In genomic region chr5:58885265-58885664, GRCh38 we compare ENCODE assay signal across 16 cellular contexts.
DNase-seq lines count a peak whose midpoint lies in the region; ATAC-seq and TF ChIP-seq lines count a peak whose summit lies in the region.
"Had no signal": no experiment of that assay in that cellular context is flagged by ENCODE, and none has a peak within 500 bp of the region (broad histone marks: within the 10 kb centered on the region; RNA-seq: fewer than 3 reads in every experiment).

No MANE protein-coding gene starts in this region.

- ATAC-seq in GM19043 (IDR thresholded peaks at IDR 0.05; ENCODE audit: low read depth, unreplicated experiment) (peak; percentile 65), GM21825 (IDR thresholded peaks at IDR 0.05; ENCODE audit: unreplicated experiment) (peak; percentile 51), HG03108 (IDR thresholded peaks at IDR 0.05; ENCODE audit: unreplicated experiment) (peak; percentile 64)
- ATAC-seq: activated CD8-positive, alpha-beta T cell treated with anti-CD3 and anti-CD28 coated beads, Interleukin-2, amount 10 ng/mL, durations not matched to agents 7 days and 5 days; mucosa of descending colon had no signal

- H3K36me3 ChIP-seq in spleen: no peaks in the 10 kb centered on the region
- H3K36me3 ChIP-seq in Karpas-422 (ENCODE audit: insufficient read depth, low read length): no peaks in the 10 kb centered on the region
- H3K36me3 ChIP-seq: tibial nerve had no signal

- DNase-seq in kidney glomerular epithelial cell (lab: John Stamatoyannopoulos, UW): peak; percentile 42
- no peak for DNase-seq in spleen
- DNase-seq in Karpas-422: no peak
- DNase-seq in erythroblast (lab: John Stamatoyannopoulos, UW): no peak
- DNase-seq in activated CD4-positive, alpha-beta T cell treated with anti-CD3 and anti-CD28 coated beads for 48 hours: no peak
- DNase-seq: activated CD8-positive, alpha-beta T cell treated with anti-CD3 and anti-CD28 coated beads, Interleukin-2, amount 10 ng/mL, durations not matched to agents 7 days and 5 days; DMS 273 treated with DMSO at 0.1 percent for 48 hours; GM23248; mucosa of descending colon; NCI-H2171; NCI-H82; nucleus accumbens had no signal

- no peak overlapping the region for H3K9ac ChIP-seq in Karpas-422 (ENCODE audit: low read length)
- H3K9ac ChIP-seq: GM23248 had no signal

- H3K27ac ChIP-seq in spleen (no peak overlapping the region), Karpas-422 (ENCODE audit: low read length) (no peak overlapping the region)
- H3K27ac ChIP-seq: GM23248 had no signal

- no peak for TF ChIP-seq CTCF in spleen (IDR thresholded peaks at IDR 0.05 in 8 of 11, conservative IDR thresholded peaks at IDR 0.05 in 3 of 11)

- H3K79me2 ChIP-seq in Karpas-422 (ENCODE audit: low read length): no peaks in the 10 kb centered on the region

- intact Hi-C loops in spleen (cut with DNase I; ENCODE audit: low total_unique reads): loop anchor here (10.0 kb wide), 1 partner anchor 290 kb away; no protein-coding TSS in a partner anchor

- H3K4me3 ChIP-seq in spleen: no peak overlapping the region
- no peak overlapping the region for H3K4me3 ChIP-seq in Karpas-422 (ENCODE audit: low read length)
- H3K4me3 ChIP-seq: GM23248, mucosa of descending colon, tibial nerve had no signal

- 59 to 81% (median 71%) methylated on average over 2 of the region's 2 CpGs for WGBS in spleen, 5 donors

- no peaks in the 10 kb centered on the region for H3K27me3 ChIP-seq in spleen (replicated peaks in 1 of 7)
- no peaks in the 10 kb centered on the region for H3K27me3 ChIP-seq in Karpas-422 (ENCODE audit: low read length)
- H3K27me3 ChIP-seq: tibial nerve had no signal

- no peak overlapping the region for H2AFZ ChIP-seq in Karpas-422 (ENCODE audit: low read length)
- H2AFZ ChIP-seq: GM23248 had no signal

- H4K20me1 ChIP-seq in Karpas-422 (ENCODE audit: insufficient read depth, low read depth, low read length): no peaks in the 10 kb centered on the region

- no peak overlapping the region for H3K4me2 ChIP-seq in Karpas-422 (ENCODE audit: low read depth, low read length, poor library complexity, severe bottlenecking)

- no peaks in the 10 kb centered on the region for H3K9me2 ChIP-seq in Karpas-422 (replicated peaks; ENCODE audit: insufficient read depth, low read length)

- H3K4me1 ChIP-seq in spleen (peaks cover 0 to 17% (median 0%) of the 10 kb centered on the region in 6 donors), Karpas-422 (ENCODE audit: low read length) (no peaks in the 10 kb centered on the region)

- no peaks in the 10 kb centered on the region for H3K9me3 ChIP-seq in spleen
- H3K9me3 ChIP-seq in Karpas-422 (ENCODE audit: low read length): no peaks in the 10 kb centered on the region
- H3K9me3 ChIP-seq: mucosa of descending colon had no signal

- no peak for TF ChIP-seq POLR2A in spleen (IDR thresholded peaks at IDR 0.05)
- TF ChIP-seq POLR2A in erythroblast (IDR thresholded peaks at IDR 0.05; ENCODE audit: low read length): no peak
